Comparison of ENCODE assay signal across 9 cellular contexts in the genomic region with DNA sequence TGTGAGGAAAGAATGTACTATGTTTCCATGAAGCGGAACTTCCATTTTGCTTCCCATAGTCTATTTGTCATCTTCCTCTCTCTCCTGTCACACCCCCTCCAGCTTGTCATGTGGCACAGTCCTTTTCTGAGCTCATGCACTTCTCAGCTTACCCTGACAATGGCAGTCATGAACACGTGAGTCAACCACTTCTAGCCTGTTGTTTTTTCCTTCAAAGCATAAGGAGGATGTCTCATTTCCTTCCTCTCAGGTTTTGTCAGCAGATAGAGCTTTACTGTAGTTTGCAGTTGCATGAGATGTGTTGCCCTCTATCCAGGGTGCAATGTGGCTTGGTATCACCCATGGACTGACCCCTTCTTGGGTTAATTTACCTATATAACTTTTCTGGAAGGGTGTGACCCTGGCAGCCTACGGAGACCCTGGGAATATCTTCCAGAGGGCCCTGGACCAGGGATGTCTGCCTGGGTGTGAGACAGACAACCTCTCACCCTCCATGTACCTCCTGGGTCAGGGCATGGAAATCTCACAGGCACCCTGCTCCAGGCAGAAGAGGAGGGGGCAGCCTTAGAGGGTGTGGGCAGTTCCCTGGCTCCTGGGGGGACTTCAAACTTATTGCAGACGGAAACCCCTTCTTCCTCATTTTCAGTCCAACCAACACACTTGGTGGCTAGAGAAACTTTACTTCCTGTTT. TPM values are rescaled to one million over a fixed set of nuclear protein-coding genes. Genes with fewer than 3 reads are reported as not detected.
A peak's percentile ranks its signal among the peaks of the same experiment; 100 is the strongest.
DNase-seq lines count a peak whose midpoint lies in the region; ATAC-seq and TF ChIP-seq lines count a peak whose summit lies in the region.
"Had no signal": no experiment of that assay in that cellular context is flagged by ENCODE, and none has a peak within 500 bp of the region (broad histone marks: within the 10 kb centered on the region; RNA-seq: fewer than 3 reads in every experiment).

No MANE protein-coding gene starts in this region.

- H3K27me3 Mint-ChIP-seq in CD4-positive, alpha-beta T cell: no peaks in the 10 kb centered on the region
- H3K27me3 Mint-ChIP-seq in activated CD8-positive, alpha-beta memory T cell treated with anti-CD3 and anti-CD28 coated beads, Interleukin-2, amount 10 ng/mL, durations not matched to agents 7 days and 5 days: no peaks in the 10 kb centered on the region

- H3K4me1 ChIP-seq in osteoblast (ENCODE audit: insufficient read depth, low read length): peaks cover 21% of the 10 kb centered on the region

- POLR2A ChIA-PET in CD4-positive, alpha-beta T cell (lab: Charles Lee): interaction anchor here (0.6 to 2.4 kb wide), 26 partner anchors 8 to 920 kb away, joined by 3 to 27 read pairs (median 4); partner anchors contain the start of genes ARMC5, FUS, KAT8 and ORAI3

- H4K20me1 ChIP-seq in osteoblast (ENCODE audit: insufficient read depth, low read length): no peaks in the 10 kb centered on the region

- H3K9me3 Mint-ChIP-seq in CD4-positive, alpha-beta T cell: no peaks in the 10 kb centered on the region
- peaks cover 3% of the 10 kb centered on the region for H3K9me3 Mint-ChIP-seq in activated CD8-positive, alpha-beta memory T cell treated with anti-CD3 and anti-CD28 coated beads, Interleukin-2, amount 10 ng/mL, durations not matched to agents 7 days and 5 days (ENCODE audit: low read depth)

- H3K4me3 ChIP-seq in fibroblast of mammary gland (ENCODE audit: control insufficient read depth, low read depth, low read length) (no peak overlapping the region), osteoblast (ENCODE audit: insufficient read depth, low read length) (no peak overlapping the region)
- H3K4me3 ChIP-seq: pancreas had no signal

- peak; percentile 77 for ATAC-seq in CD4-positive, alpha-beta T cell (ENCODE audit: poor library complexity)
- peak; percentile 51 for ATAC-seq in GM21786 (IDR thresholded peaks at IDR 0.05; ENCODE audit: unreplicated experiment)
- ATAC-seq in activated CD8-positive, alpha-beta memory T cell treated with anti-CD3 and anti-CD28 coated beads, Interleukin-2, amount 10 ng/mL, durations not matched to agents 7 days and 5 days: peak; percentile 75

- H3K27ac ChIP-seq in CD4-positive, alpha-beta T cell (ENCODE audit: low read depth, low read length): peak overlapping the region; percentile 92
- peak overlapping the region; percentile 58 for H3K27ac ChIP-seq in osteoblast (ENCODE audit: low read depth, low read length)

- peaks cover 44% of the 10 kb centered on the region for H3K4me1 Mint-ChIP-seq in CD4-positive, alpha-beta T cell (ENCODE audit: low read depth)
- peaks cover 56% of the 10 kb centered on the region for H3K4me1 Mint-ChIP-seq in activated CD8-positive, alpha-beta memory T cell treated with anti-CD3 and anti-CD28 coated beads, Interleukin-2, amount 10 ng/mL, durations not matched to agents 7 days and 5 days

- DNase-seq in CD4-positive, alpha-beta T cell: peak; percentile 37 to 86 (median 61)
- peak; percentile 35 for DNase-seq in NCI-H69 (lab: John Stamatoyannopoulos, UW)
- peak; percentile 89 for DNase-seq in activated CD8-positive, alpha-beta memory T cell treated with anti-CD3 and anti-CD28 coated beads, Interleukin-2, amount 10 ng/mL, durations not matched to agents 7 days and 5 days
- DNase-seq in fibroblast of mammary gland (ENCODE audit: low read depth): peak; percentile 91
- peak; percentile 79 for DNase-seq in osteoblast (ENCODE audit: insufficient read length, low spot score, missing footprints)
- DNase-seq in NCI-H1694 treated with DMSO at 0.1 percent for 48 hours (lab: John Stamatoyannopoulos, UW): no peak
- no peak for DNase-seq in D341Med (ENCODE audit: low spot score)

- TF ChIP-seq CTCF in CD4-positive, alpha-beta T cell (IDR thresholded peaks at IDR 0.05): no peak
- TF ChIP-seq CTCF in fibroblast of mammary gland (conservative IDR thresholded peaks at IDR 0.05; ENCODE audit: control insufficient read depth, insufficient read depth, low read depth, low read length) (no peak), osteoblast (IDR thresholded peaks at IDR 0.05; ENCODE audit: extremely low read depth, low read depth, low read length) (no peak)

- no peaks in the 10 kb centered on the region for H3K9me3 ChIP-seq in CD4-positive, alpha-beta T cell (ENCODE audit: control insufficient read depth, low read length)
- H3K9me3 ChIP-seq in osteoblast (ENCODE audit: low read depth, low read length): no peaks in the 10 kb centered on the region
- H3K9me3 ChIP-seq: pancreas had no signal

- peaks cover 11% of the 10 kb centered on the region for H3K79me2 ChIP-seq in osteoblast (ENCODE audit: insufficient read depth, low read length)

- peak overlapping the region; percentile 4 for H2AFZ ChIP-seq in osteoblast (ENCODE audit: low read length)

- CTCF ChIA-PET in CD4-positive, alpha-beta T cell (lab: Charles Lee): interaction anchor here (0.7 to 2.8 kb wide), 11 partner anchors 8 to 910 kb away, joined by 3 to 41 read pairs (median 5); partner anchors contain the start of genes ARMC5 and HSD3B7
- CTCF ChIA-PET in activated CD8-positive, alpha-beta memory T cell treated with anti-CD3 and anti-CD28 coated beads, Interleukin-2, amount 10 ng/mL, durations not matched to agents 7 days and 5 days (lab: Charles Lee): interaction anchor here (0.7 to 5.7 kb wide), 20 partner anchors 8 to 916 kb away, joined by 3 to 74 read pairs (median 4); partner anchors contain the start of genes ARMC5, PYCARD and RUSF1

- intact Hi-C loops in CD4-positive, alpha-beta T cell (cut with DNase I, micrococcal nuclease): loop anchor here (2.0 to 10.0 kb wide), 10 partner anchors 157 to 1025 kb away; partner anchors contain the start of genes ARMC5 (in 2 of the 2), FUS (in 2 of the 2), PYCARD (in 1 of the 2) and RUSF1 (in 1 of the 2)

- H3K27me3 ChIP-seq in CD4-positive, alpha-beta T cell (ENCODE audit: control insufficient read depth, insufficient read depth, low read length): no peaks in the 10 kb centered on the region
- no peaks in the 10 kb centered on the region for H3K27me3 ChIP-seq in osteoblast (ENCODE audit: insufficient read depth, low read length)
- H3K27me3 ChIP-seq: pancreas had no signal

- peak overlapping the region; percentile 74 for H3K27ac Mint-ChIP-seq in CD4-positive, alpha-beta T cell
- peak overlapping the region; percentile 86 for H3K27ac Mint-ChIP-seq in activated CD8-positive, alpha-beta memory T cell treated with anti-CD3 and anti-CD28 coated beads, Interleukin-2, amount 10 ng/mL, durations not matched to agents 7 days and 5 days

- H3K36me3 Mint-ChIP-seq in CD4-positive, alpha-beta T cell (ENCODE audit: low read depth): peaks cover 13% of the 10 kb centered on the region
- H3K36me3 Mint-ChIP-seq in activated CD8-positive, alpha-beta memory T cell treated with anti-CD3 and anti-CD28 coated beads, Interleukin-2, amount 10 ng/mL, durations not matched to agents 7 days and 5 days: peaks cover 23% of the 10 kb centered on the region

- H3K4me2 ChIP-seq in osteoblast (ENCODE audit: insufficient read depth, low read length): peak overlapping the region; percentile 65

- no peaks in the 10 kb centered on the region for H3K36me3 ChIP-seq in osteoblast (ENCODE audit: insufficient read depth, low read length)
- H3K36me3 ChIP-seq: pancreas had no signal

- H3K4me3 Mint-ChIP-seq in CD4-positive, alpha-beta T cell: peak overlapping the region; percentile 63
- peak overlapping the region; percentile 64 for H3K4me3 Mint-ChIP-seq in activated CD8-positive, alpha-beta memory T cell treated with anti-CD3 and anti-CD28 coated beads, Interleukin-2, amount 10 ng/mL, durations not matched to agents 7 days and 5 days

RNA-seq across cellular contexts. Expression of gene ZNF267, which starts 4.0 kb away (rescaled TPM):
- 10 to 100 TPM; 56.0 to 57.9 TPM for total RNA-seq in CD4-positive, alpha-beta T cell
- total RNA-seq in activated CD8-positive, alpha-beta memory T cell treated with anti-CD3 and anti-CD28 coated beads, Interleukin-2, amount 10 ng/mL, durations not matched to agents 7 days and 5 days: 10 to 100 TPM; 54.1 to 64.1 TPM
- 9.8 and 11.5 TPM in 2 replicates for total RNA-seq in osteoblast

Comparison
In these comparisons a context has a peak if more than half of its experiments do, and no peak if none do; other contexts are left out.
1. DNase-seq: peak in CD4-positive, alpha-beta T cell (10 of 10), NCI-H69 (single experiment), activated CD8-positive, alpha-beta memory T cell treated with anti-CD3 and anti-CD28 coated beads, Interleukin-2, amount 10 ng/mL, durations not matched to agents 7 days and 5 days (single experiment), fibroblast of mammary gland (single experiment) and osteoblast (single experiment); none in NCI-H1694 treated with DMSO at 0.1 percent for 48 hours (single experiment) and D341Med (single experiment).
2. Peak in every context shown above with its lines, with median percentiles within 50 percentile points of each other: ATAC-seq.